In genomic region chr9:70609542-70610286, GRCh38 we compare ENCODE assay signal across 10 cellular contexts.
DNase-seq lines count a peak whose midpoint lies in the region; ATAC-seq and TF ChIP-seq lines count a peak whose summit lies in the region.
"Had no signal": no experiment of that assay in that cellular context is flagged by ENCODE, and none has a peak within 500 bp of the region (broad histone marks: within the 10 kb centered on the region; RNA-seq: fewer than 3 reads in every experiment).

No MANE protein-coding gene starts in this region.

- H2BK5ac ChIP-seq in H9 (ENCODE audit: insufficient read length, low read length): no peak overlapping the region

- no peak overlapping the region for H3K14ac ChIP-seq in H9 (ENCODE audit: insufficient read depth, low read length)

- H4K8ac ChIP-seq in H9 (replicated peaks; ENCODE audit: insufficient read length, low read depth, low read length): no peak overlapping the region

- DNase-seq in AG20443 (ENCODE audit: low spot score): peak; percentile 90
- DNase-seq in RPMI8226: peak; percentile 37
- DNase-seq in fibroblast of lung (ENCODE audit: low read depth in 2 of 2): peak; percentile 95 to 96
- DNase-seq in osteoblast (ENCODE audit: insufficient read length, low spot score, missing footprints): peak; percentile 82
- DNase-seq in DMS53 (lab: John Stamatoyannopoulos, UW): no peak
- no peak for DNase-seq in H9
- DNase-seq: nucleus accumbens had no signal

- no peak overlapping the region for H3K4ac ChIP-seq in H9 (ENCODE audit: low read depth, low read length)

- H4K5ac ChIP-seq in H9 (ENCODE audit: insufficient read length, low read depth, low read length): no peak overlapping the region

- no peak overlapping the region for H3T11ph ChIP-seq in H9 (ENCODE audit: low read length)

- H2AFZ ChIP-seq in fibroblast of lung (ENCODE audit: low read length) (no peak overlapping the region), osteoblast (ENCODE audit: low read length) (peak overlapping the region; percentile 23), H9 (ENCODE audit: low read length) (no peak overlapping the region)

- peak overlapping the region; percentile 77 for H3K4me2 ChIP-seq in fibroblast of lung (ENCODE audit: extremely low read depth, insufficient read depth, low read length)
- H3K4me2 ChIP-seq in osteoblast (ENCODE audit: insufficient read depth, low read length): peak overlapping the region; percentile 41
- H3K4me2 ChIP-seq in H9 (ENCODE audit: insufficient read depth, insufficient read length, low read length): no peak overlapping the region

- no peak overlapping the region for H3K18ac ChIP-seq in H9 (ENCODE audit: insufficient read length, low read depth, low read length)

- no peak overlapping the region for H2BK15ac ChIP-seq in H9 (ENCODE audit: low read depth, low read length)

- no peak for ATAC-seq in HG03159 (IDR thresholded peaks at IDR 0.05; ENCODE audit: unreplicated experiment)
- no peak for ATAC-seq in HG02759 (IDR thresholded peaks at IDR 0.05; ENCODE audit: unreplicated experiment)

- no peaks in the 10 kb centered on the region; a peak in 2 of 7 replicates for H3K36me3 Mint-ChIP-seq in H9 (ENCODE audit: insufficient read depth in 1 of 3, low read depth in 3 of 3)

- no peaks in the 10 kb centered on the region for H3K27me3 Mint-ChIP-seq in H9 (ENCODE audit: low read depth)

- H3K4me1 Mint-ChIP-seq in H9: peaks cover 10 to 11% of the 10 kb centered on the region in 2 experiments

- H3K79me2 ChIP-seq in fibroblast of lung (ENCODE audit: control insufficient read depth, insufficient read depth, low read length) (no peaks in the 10 kb centered on the region), osteoblast (ENCODE audit: insufficient read depth, low read length) (no peaks in the 10 kb centered on the region), H9 (ENCODE audit: insufficient read depth, low read length) (no peaks in the 10 kb centered on the region)

- H2AK5ac ChIP-seq in H9 (ENCODE audit: insufficient read length, low read length): no peak overlapping the region

- H3K9me3 Mint-ChIP-seq in H9: no peaks in the 10 kb centered on the region

- H3K56ac ChIP-seq in H9 (ENCODE audit: insufficient read length, low read depth, low read length): no peak overlapping the region

- H4K91ac ChIP-seq in H9 (ENCODE audit: insufficient read length, low read depth, low read length): no peak overlapping the region

- H3K4me3 ChIP-seq in fibroblast of lung (replicated peaks in 1 of 4; ENCODE audit: control extremely low read depth in 1 of 4, insufficient read depth in 1 of 4, low read depth in 3 of 4, low read length in 4 of 4) (no peak overlapping the region), osteoblast (ENCODE audit: insufficient read depth, low read length) (no peak overlapping the region)
- H3K4me3 ChIP-seq: cardiac muscle cell had no signal

- no peak overlapping the region for H2BK20ac ChIP-seq in H9 (ENCODE audit: low read depth, low read length, poor library complexity, severe bottlenecking)

- TF ChIP-seq CTCF in fibroblast of lung (conservative IDR thresholded peaks at IDR 0.05 in 1 of 2, IDR thresholded peaks at IDR 0.05 in 1 of 2; ENCODE audit: low read depth in 1 of 2, low read length in 2 of 2) (no peak), osteoblast (IDR thresholded peaks at IDR 0.05; ENCODE audit: extremely low read depth, low read depth, low read length) (no peak), H9 (conservative IDR thresholded peaks at IDR 0.05) (no peak)

- no peak overlapping the region for H3K23ac ChIP-seq in H9 (ENCODE audit: insufficient read length, low read depth, low read length)

- H3K36me3 ChIP-seq in fibroblast of lung (ENCODE audit: control insufficient read depth, insufficient read depth, low read length) (no peaks in the 10 kb centered on the region), osteoblast (ENCODE audit: insufficient read depth, low read length) (no peaks in the 10 kb centered on the region)
- H3K36me3 ChIP-seq: cardiac muscle cell had no signal

- H3K9ac ChIP-seq in fibroblast of lung (ENCODE audit: insufficient read depth, low read length) (no peak overlapping the region), H9 (ENCODE audit: extremely low read depth, insufficient read length, low read length) (no peak overlapping the region)

- WGBS in H9 (ENCODE audit: extremely low coverage, insufficient read length, low lambda C conversion rate): no CpG with 5 or more reads among the region's 6 CpGs

- peaks cover 7% of the 10 kb centered on the region for H3K4me1 ChIP-seq in fibroblast of lung (ENCODE audit: control insufficient read depth, extremely low read depth, insufficient read depth, low read length)
- peaks cover 12% of the 10 kb centered on the region for H3K4me1 ChIP-seq in osteoblast (ENCODE audit: insufficient read depth, low read length)
- no peaks in the 10 kb centered on the region for H3K4me1 ChIP-seq in H9 (ENCODE audit: insufficient read depth, low read length)

- no peak overlapping the region for H3K4me3 Mint-ChIP-seq in H9

- H2BK120ac ChIP-seq in H9 (ENCODE audit: low read depth, low read length, poor library complexity, severe bottlenecking): no peak overlapping the region

- H3K9me3 ChIP-seq in fibroblast of lung (ENCODE audit: control insufficient read depth, insufficient read depth, low read depth, low read length): no peaks in the 10 kb centered on the region
- H3K9me3 ChIP-seq in osteoblast (ENCODE audit: low read depth, low read length): no peaks in the 10 kb centered on the region
- H3K9me3 ChIP-seq in H9 (ENCODE audit: control insufficient read depth, low read depth, low read length): no peaks in the 10 kb centered on the region

- H3K27me3 ChIP-seq in fibroblast of lung (ENCODE audit: control insufficient read depth, insufficient read depth, low read length) (no peaks in the 10 kb centered on the region), osteoblast (ENCODE audit: insufficient read depth, low read length) (no peaks in the 10 kb centered on the region), H9 (ENCODE audit: insufficient read depth, low read length) (no peaks in the 10 kb centered on the region)
- H3K27me3 ChIP-seq: cardiac muscle cell had no signal

- H2BK12ac ChIP-seq in H9 (ENCODE audit: insufficient read length, low read depth, low read length): no peak overlapping the region

- no peaks in the 10 kb centered on the region for H4K20me1 ChIP-seq in fibroblast of lung (ENCODE audit: control insufficient read depth, extremely low read depth, insufficient read depth, low read length)
- H4K20me1 ChIP-seq in osteoblast (ENCODE audit: insufficient read depth, low read length): no peaks in the 10 kb centered on the region
- H4K20me1 ChIP-seq in H9 (ENCODE audit: control insufficient read depth, insufficient read depth, insufficient read length): no peaks in the 10 kb centered on the region

- H3K23me2 ChIP-seq in H9 (ENCODE audit: insufficient read length, low read depth, low read length, poor library complexity, severe bottlenecking): no peaks in the 10 kb centered on the region

- H3K79me1 ChIP-seq in H9 (ENCODE audit: insufficient read depth, low read depth, low read length, poor library complexity, severe bottlenecking): no peaks in the 10 kb centered on the region

- peak overlapping the region; percentile 56 for H3K27ac ChIP-seq in fibroblast of lung (ENCODE audit: insufficient read depth, low read length)
- peak overlapping the region; percentile 70 for H3K27ac ChIP-seq in osteoblast (ENCODE audit: low read depth, low read length)
- no peak overlapping the region for H3K27ac ChIP-seq in H9 (ENCODE audit: insufficient read length, low read depth, low read length)
- H3K27ac ChIP-seq: cardiac muscle cell had no signal

- no peak overlapping the region for H3K27ac Mint-ChIP-seq in H9

Comparison
In these comparisons a context has a peak if more than half of its experiments do, and no peak if none do; other contexts are left out.
1. DNase-seq: peak in AG20443 (single experiment), RPMI8226 (single experiment), fibroblast of lung (2 of 2) and osteoblast (single experiment); none in DMS53 (single experiment) and H9 (single experiment).